ENCODE assay signal across 32 cellular contexts in genomic region chr6:166643907-166644590, GRCh38.
"Had no signal": no experiment of that assay in that cellular context is flagged by ENCODE, and none has a peak within 500 bp of the region (broad histone marks: within the 10 kb centered on the region; RNA-seq: fewer than 3 reads in every experiment).

No MANE protein-coding gene starts in this region.

- DNase-seq: activated B cell treated with CpG ODN at 0.5 μM for 24 hours; activated naive CD4-positive, alpha-beta T cell; activated T-cell treated with anti-CD3 and anti-CD28 coated beads for 4 hours; activated T-cell treated with anti-CD3 and anti-CD28 coated beads, Interleukin-2, amount 50 U/mL, for 72 hours; cerebellar nuclear complex; colonic mucosa; dorsolateral prefrontal cortex; effector memory CD4-positive, alpha-beta T cell; erythroblast; hippocampal formation; left colon; naive B cell; nephron progenitor cell; pancreas; retina; stimulated activated CD4-positive, alpha-beta T cell treated with anti-CD3 and anti-CD28 coated beads, Interleukin-1b, Interleukin-23, amount 100 ng/mL, for 48 hours; stimulated activated CD4-positive, alpha-beta T cell treated with anti-CD3 and anti-CD28 coated beads, Interleukin-4, amount 100 ng/mL, for 4 hours; stimulated activated CD8-positive, alpha-beta memory T cell treated with anti-CD3 and anti-CD28 coated beads, Interleukin-4, amount 100 ng/mL, for 48 hours; stimulated activated naive CD8-positive, alpha-beta T cell treated with anti-CD3 and anti-CD28 coated beads, Interleukin-15, amount 100 ng/mL, for 72 hours; substantia nigra; T-helper 17 cell; T1000 had no signal

- H3K9me3 ChIP-seq: colonic mucosa, pancreas, prostate gland, vagina had no signal

- ATAC-seq: activated naive CD4-positive, alpha-beta T cell treated with anti-CD3 and anti-CD28 coated beads, Interleukin-2, amount 50 U/mL, for 72 hours; activated T-cell treated with anti-CD3 and anti-CD28 coated beads, Interleukin-2, amount 50 U/mL, for 72 hours; gastroesophageal sphincter; left colon; pancreas; stimulated activated memory B cell treated with anti-CD40 and anti-IgM and Interleukin-4, amounts not matched to agents 10 μg/mL and 1 μg/mL and 100 μg/mL, for 72 hours; stimulated activated naive CD8-positive, alpha-beta T cell treated with anti-CD3 and anti-CD28 coated beads, Interleukin-15, amount 100 ng/mL, for 72 hours; T-helper 17 cell had no signal

- H3K4me2 ChIP-seq: smooth muscle cell had no signal

- H3K9me3 Mint-ChIP-seq: activated naive CD4-positive, alpha-beta T cell treated with anti-CD3 and anti-CD28 coated beads, Interleukin-2, amount 50 U/mL, for 72 hours; stimulated activated naive CD8-positive, alpha-beta T cell treated with anti-CD3 and anti-CD28 coated beads, Interleukin-15, amount 100 ng/mL, for 72 hours had no signal

- H3K4me1 ChIP-seq: breast epithelium, colonic mucosa, pancreas, prostate gland, vagina had no signal

- H3K4me3 ChIP-seq: breast epithelium, colonic mucosa, dorsolateral prefrontal cortex, gastroesophageal sphincter, pancreas, prostate gland, smooth muscle cell, vagina had no signal

- H3K27ac ChIP-seq: breast epithelium, colonic mucosa, dorsolateral prefrontal cortex, gastroesophageal sphincter, pancreas, prostate gland, vagina had no signal

- H3K4me3 Mint-ChIP-seq: activated B cell treated with CpG ODN at 0.5 μM for 24 hours; activated T-cell treated with anti-CD3 and anti-CD28 coated beads, Interleukin-2, amount 50 U/mL, for 72 hours; mesothelial cell of epicardium; naive B cell; nephron progenitor cell; stimulated activated memory B cell treated with anti-CD40 and anti-IgM and Interleukin-4, amounts not matched to agents 10 μg/mL and 1 μg/mL and 100 μg/mL, for 72 hours; stimulated activated naive CD8-positive, alpha-beta T cell treated with anti-CD3 and anti-CD28 coated beads, Interleukin-15, amount 100 ng/mL, for 72 hours; T-helper 17 cell; type B pancreatic cell had no signal

- H3K36me3 Mint-ChIP-seq: mesothelial cell of epicardium; stimulated activated memory B cell treated with anti-CD40 and anti-IgM and Interleukin-4, amounts not matched to agents 10 μg/mL and 1 μg/mL and 100 μg/mL, for 72 hours; type B pancreatic cell had no signal

- H3K27me3 ChIP-seq: breast epithelium, colonic mucosa, dorsolateral prefrontal cortex, gastroesophageal sphincter, pancreas, vagina had no signal

- FAIRE-seq: keratinocyte had no signal

- H3K27ac Mint-ChIP-seq: activated B cell treated with CpG ODN at 0.5 μM for 24 hours; activated naive CD4-positive, alpha-beta T cell treated with anti-CD3 and anti-CD28 coated beads, Interleukin-2, amount 50 U/mL, for 72 hours; activated T-cell treated with anti-CD3 and anti-CD28 coated beads, Interleukin-2, amount 50 U/mL, for 72 hours; mesothelial cell of epicardium; naive B cell; nephron progenitor cell; stimulated activated memory B cell treated with anti-CD40 and anti-IgM and Interleukin-4, amounts not matched to agents 10 μg/mL and 1 μg/mL and 100 μg/mL, for 72 hours; stimulated activated naive CD8-positive, alpha-beta T cell treated with anti-CD3 and anti-CD28 coated beads, Interleukin-15, amount 100 ng/mL, for 72 hours; T-helper 17 cell; type B pancreatic cell had no signal

- H3K36me3 ChIP-seq: breast epithelium, colonic mucosa, gastroesophageal sphincter, pancreas, prostate gland, vagina had no signal
